ENCODE assay signal across 12 cellular contexts in genomic region chr3:42216302-42216701, GRCh38. TPM values are rescaled to one million over a fixed set of nuclear protein-coding genes. Genes with fewer than 3 reads are reported as not detected.
DNase-seq lines count a peak whose midpoint lies in the region; ATAC-seq and TF ChIP-seq lines count a peak whose summit lies in the region.
"Had no signal": no experiment of that assay in that cellular context is flagged by ENCODE, and none has a peak within 500 bp of the region (broad histone marks: within the 10 kb centered on the region; RNA-seq: fewer than 3 reads in every experiment).

No MANE protein-coding gene starts in this region.

- peaks cover 31% of the 10 kb centered on the region for H3K4me1 Mint-ChIP-seq in glutamatergic neuron (ENCODE audit: low read depth, unreplicated experiment)

- DNase-seq in glutamatergic neuron: no peak
- no peak for DNase-seq in esophagus squamous epithelium (lab: John Stamatoyannopoulos, UW)
- no peak for DNase-seq in left ventricle myocardium superior
- no peak for DNase-seq in suprapubic skin (ENCODE audit: low spot score in 2 of 2)
- no peak for DNase-seq in H4 (ENCODE audit: low spot score)
- DNase-seq: MV-4-11; stimulated activated CD4-positive, alpha-beta T cell treated with anti-CD3 and anti-CD28 coated beads, Interleukin-1b, Interleukin-23, amount 100 ng/mL, for 48 hours; T-helper 9 cell had no signal

- H3K4me1 ChIP-seq in esophagus squamous epithelium (peaks cover 0 to 13% (median 0%) of the 10 kb centered on the region in 3 donors), suprapubic skin (peaks cover 3% of the 10 kb centered on the region)

- H3K27me3 Mint-ChIP-seq in glutamatergic neuron (ENCODE audit: unreplicated experiment): peaks cover 19% of the 10 kb centered on the region

- no peak for TF ChIP-seq EP300 in suprapubic skin (IDR thresholded peaks at IDR 0.05)

- H3K9me3 ChIP-seq in esophagus squamous epithelium (no peaks in the 10 kb centered on the region), suprapubic skin (no peaks in the 10 kb centered on the region)
- H3K9me3 ChIP-seq: thoracic aorta had no signal

- 86 to 94% methylated on average over 3 to 4 of the region's 4 CpGs for WGBS in esophagus squamous epithelium, 2 donors
- 82% methylated on average over 4 of the region's 4 CpGs for WGBS in suprapubic skin

- H3K9me3 Mint-ChIP-seq in glutamatergic neuron (ENCODE audit: unreplicated experiment): peaks cover 29% of the 10 kb centered on the region

- TF ChIP-seq CTCF in glutamatergic neuron (IDR thresholded peaks at IDR 0.05; ENCODE audit: partially characterized antibody, unreplicated experiment): no peak
- TF ChIP-seq CTCF in esophagus squamous epithelium (IDR thresholded peaks at IDR 0.05): no peak
- no peak for TF ChIP-seq CTCF in suprapubic skin (IDR thresholded peaks at IDR 0.05)

- H3K36me3 ChIP-seq in esophagus squamous epithelium (peaks cover 13 to 96% (median 15%) of the 10 kb centered on the region in 3 donors), suprapubic skin (peaks cover 66% of the 10 kb centered on the region)

- H3K4me3 ChIP-seq in esophagus squamous epithelium (no peak overlapping the region), suprapubic skin (no peak overlapping the region)
- H3K4me3 ChIP-seq: thoracic aorta had no signal

- intact Hi-C loops in esophagus squamous epithelium (cut with DNase I) (no loop called here), left ventricle myocardium superior (cut with micrococcal nuclease) (no loop called here)

- TF ChIP-seq POLR2A in esophagus squamous epithelium (IDR thresholded peaks at IDR 0.05) (no peak), suprapubic skin (IDR thresholded peaks at IDR 0.05) (no peak)

- H3K27ac ChIP-seq in esophagus squamous epithelium: no peak overlapping the region
- H3K27ac ChIP-seq in suprapubic skin: no peak overlapping the region
- H3K27ac ChIP-seq: thoracic aorta had no signal

- H3K4me3 Mint-ChIP-seq in glutamatergic neuron (ENCODE audit: unreplicated experiment): no peak overlapping the region

- peak overlapping the region; percentile 16 for H3K27ac Mint-ChIP-seq in glutamatergic neuron (ENCODE audit: unreplicated experiment)

- no peaks in the 10 kb centered on the region for H3K36me3 Mint-ChIP-seq in glutamatergic neuron (ENCODE audit: unreplicated experiment)

- ATAC-seq in GM18858 (IDR thresholded peaks at IDR 0.05; ENCODE audit: unreplicated experiment) (peak; percentile 65), GM21360 (IDR thresholded peaks at IDR 0.05; ENCODE audit: unreplicated experiment) (peak; percentile 45), HG03175 (IDR thresholded peaks at IDR 0.05; ENCODE audit: unreplicated experiment) (peak; percentile 80), left ventricle myocardium superior (no peak)

- H3K27me3 ChIP-seq in esophagus squamous epithelium (no peaks in the 10 kb centered on the region), suprapubic skin (no peaks in the 10 kb centered on the region)

RNA-seq across cellular contexts. Expression of gene CCK, which starts 49.7 kb away (rescaled TPM):
- total RNA-seq in glutamatergic neuron (ENCODE audit: unreplicated experiment): not detected
- total RNA-seq in esophagus squamous epithelium: 1 to 10 TPM in 2 of 4 donors, not detected in 2; 1.9 to 3.1 TPM
- total RNA-seq in left ventricle myocardium superior: not detected
- 1 to 10 TPM in 1 of 4 donors, not detected in 3; 1.3 TPM for total RNA-seq in suprapubic skin
- not detected in 2 replicates for total RNA-seq in H4 (2014; rRNA removed; shearing (Covaris generic))
- total RNA-seq: thoracic aorta had no signal
